9 cellular contexts compared by ENCODE assay signal in genomic region chr6:163356324-163356723, GRCh38. TPM values are rescaled to one million over a fixed set of nuclear protein-coding genes. Genes with fewer than 3 reads are reported as not detected.
DNase-seq lines count a peak whose midpoint lies in the region; ATAC-seq and TF ChIP-seq lines count a peak whose summit lies in the region.
"Had no signal": no experiment of that assay in that cellular context is flagged by ENCODE, and none has a peak within 500 bp of the region (broad histone marks: within the 10 kb centered on the region; RNA-seq: fewer than 3 reads in every experiment).

No MANE protein-coding gene starts in this region.

- TF ChIP-seq CTCF in smooth muscle cell (IDR thresholded peaks at IDR 0.05; ENCODE audit: borderline replicate concordance, insufficient read depth, poor library complexity, severe bottlenecking), result no peak

- 55% methylated on average over 11 of the region's 13 CpGs for WGBS in smooth muscle cell (ENCODE audit: low lambda C conversion rate)

- peaks cover 11% of the 10 kb centered on the region for H3K4me1 ChIP-seq in smooth muscle cell (ENCODE audit: low read depth)

- H4K20me1 ChIP-seq in smooth muscle cell (ENCODE audit: low read depth), result no peaks in the 10 kb centered on the region

- H3K79me2 ChIP-seq in smooth muscle cell (ENCODE audit: low read depth), result no peaks in the 10 kb centered on the region

- peak overlapping the region; percentile 64 for H3K27ac ChIP-seq in smooth muscle cell (ENCODE audit: low read depth)

- no peaks in the 10 kb centered on the region for H3K36me3 ChIP-seq in smooth muscle cell (ENCODE audit: low read depth)

- no peaks in the 10 kb centered on the region for H3K4me1 Mint-ChIP-seq in activated T-cell treated with anti-CD3 and anti-CD28 coated beads, Interleukin-2, amount 50 U/mL, for 72 hours (ENCODE audit: low read depth)

- peaks cover 6% of the 10 kb centered on the region for H3K27me3 Mint-ChIP-seq in activated T-cell treated with anti-CD3 and anti-CD28 coated beads, Interleukin-2, amount 50 U/mL, for 72 hours (ENCODE audit: low read depth)

- peak; percentile 56 for DNase-seq in HK-2 (ENCODE audit: unreplicated experiment)
- DNase-seq in amygdala (lab: John Stamatoyannopoulos, UW), result peak in 53 of 56 donors; percentile 20 to 86 (median 69)
- DNase-seq in iPS-NIHi11 (ENCODE audit: low spot score), result peak; percentile 84
- DNase-seq in smooth muscle cell (lab: John Stamatoyannopoulos, UW; ENCODE audit: unreplicated experiment), result peak; percentile 7
- no peak for DNase-seq in cerebellar cortex (ENCODE audit: low spot score)
- no peak for DNase-seq in NCI-H2081 treated with DMSO at 0.1 percent for 48 hours (lab: John Stamatoyannopoulos, UW)
- DNase-seq in activated T-cell treated with anti-CD3 and anti-CD28 coated beads, Interleukin-2, amount 50 U/mL, for 72 hours, result no peak
- no peak for DNase-seq in COR-L47 (lab: John Stamatoyannopoulos, UW)

- H3K9me3 ChIP-seq in smooth muscle cell (replicated peaks; ENCODE audit: low read depth), result no peaks in the 10 kb centered on the region

- H3K4me3 Mint-ChIP-seq in activated T-cell treated with anti-CD3 and anti-CD28 coated beads, Interleukin-2, amount 50 U/mL, for 72 hours, result no peak overlapping the region
- H3K4me3 Mint-ChIP-seq: stimulated activated naive CD8-positive, alpha-beta T cell treated with anti-CD3 and anti-CD28 coated beads, Interleukin-15, Interleukin-2, amounts not matched to agents 100 ng/mL and 50 ng/mL, for 24 hours had no signal

- no peak for ATAC-seq in activated T-cell treated with anti-CD3 and anti-CD28 coated beads, Interleukin-2, amount 50 U/mL, for 72 hours (replicated peaks in 1 of 2)

- no peak overlapping the region for H3K27ac Mint-ChIP-seq in activated T-cell treated with anti-CD3 and anti-CD28 coated beads, Interleukin-2, amount 50 U/mL, for 72 hours
- H3K27ac Mint-ChIP-seq: stimulated activated naive CD8-positive, alpha-beta T cell treated with anti-CD3 and anti-CD28 coated beads, Interleukin-15, Interleukin-2, amounts not matched to agents 100 ng/mL and 50 ng/mL, for 24 hours had no signal

- no peak overlapping the region for H3K4me3 ChIP-seq in smooth muscle cell

- H3K4me2 ChIP-seq in smooth muscle cell, result peak overlapping the region; percentile 47

- no peaks in the 10 kb centered on the region for H3K9me3 Mint-ChIP-seq in activated T-cell treated with anti-CD3 and anti-CD28 coated beads, Interleukin-2, amount 50 U/mL, for 72 hours
- H3K9me3 Mint-ChIP-seq: stimulated activated naive CD8-positive, alpha-beta T cell treated with anti-CD3 and anti-CD28 coated beads, Interleukin-15, Interleukin-2, amounts not matched to agents 100 ng/mL and 50 ng/mL, for 24 hours had no signal

- peak overlapping the region; percentile 75 for H2AFZ ChIP-seq in smooth muscle cell (ENCODE audit: low read depth)

- H3K36me3 Mint-ChIP-seq in activated T-cell treated with anti-CD3 and anti-CD28 coated beads, Interleukin-2, amount 50 U/mL, for 72 hours (ENCODE audit: insufficient read depth in 2 of 2), result no peaks in the 10 kb centered on the region

- no peak overlapping the region for H3K9ac ChIP-seq in smooth muscle cell (ENCODE audit: low read depth)

- no peaks in the 10 kb centered on the region for H3K27me3 ChIP-seq in smooth muscle cell (ENCODE audit: low read depth)

- peaks cover 5% of the 10 kb centered on the region for H3F3A ChIP-seq in smooth muscle cell (ENCODE audit: low read depth)

RNA-seq across cellular contexts. Expression of gene QKI, which starts 58.2 kb away (rescaled TPM):
- 162 and 168 TPM in 2 replicates for total RNA-seq in smooth muscle cell
- 65.1 and 67.0 TPM in 2 replicates for polyA plus RNA-seq in smooth muscle cell
- 10 to 100 TPM; 62.0 to 64.2 TPM for total RNA-seq in activated T-cell treated with anti-CD3 and anti-CD28 coated beads, Interleukin-2, amount 50 U/mL, for 72 hours

Comparison
In these comparisons a context has a peak if more than half of its experiments do, and no peak if none do; other contexts are left out.
1. DNase-seq: peak in HK-2 (single experiment), amygdala (53 of 56), iPS-NIHi11 (single experiment) and smooth muscle cell (single experiment); none in cerebellar cortex (single experiment), NCI-H2081 treated with DMSO at 0.1 percent for 48 hours (single experiment), activated T-cell treated with anti-CD3 and anti-CD28 coated beads, Interleukin-2, amount 50 U/mL, for 72 hours (0 of 2) and COR-L47 (single experiment).